Comparison of ENCODE assay signal across 22 cellular contexts in genomic region chr1:11334261-11334804, GRCh38.
"Had no signal": no experiment of that assay in that cellular context is flagged by ENCODE, and none has a peak within 500 bp of the region (broad histone marks: within the 10 kb centered on the region; RNA-seq: fewer than 3 reads in every experiment).

No MANE protein-coding gene starts in this region.

- H3K27me3 ChIP-seq: dorsolateral prefrontal cortex, gastrocnemius medialis had no signal

- H3K27ac Mint-ChIP-seq: activated CD8-positive, alpha-beta T cell treated with anti-CD3 and anti-CD28 coated beads, Interleukin-2, amount 10 ng/mL, durations not matched to agents 7 days and 5 days; activated naive CD4-positive, alpha-beta T cell treated with anti-CD3 and anti-CD28 coated beads for 36 hours; activated T-helper 2 cell treated with anti-CD3 and anti-CD28 coated beads, Interferon-gamma antibody, Interleukin-2, Interleukin-4, amounts not matched to agents 10 μg/mL and 5 μg/mL and 100 μg/mL, durations not matched to agents 14 hours and 24 hours and 36 hours; progenitor cell of endocrine pancreas; stimulated activated naive CD8-positive, alpha-beta T cell treated with anti-CD3 and anti-CD28 coated beads, Interleukin-15, amount 100 ng/mL, for 72 hours; T-cell; T-helper 2 cell treated with Interferon-gamma antibody and Interleukin-4, amounts not matched to agents 5 μg/mL and 100 μg/mL, for 36 hours had no signal

- H3K36me3 Mint-ChIP-seq: T-cell had no signal

- H3K4me3 ChIP-seq: colonic mucosa, dorsolateral prefrontal cortex, esophagus squamous epithelium, gastrocnemius medialis, tibial artery had no signal

- DNase-seq: activated CD4-positive, alpha-beta T cell treated with anti-CD3 and anti-CD28 coated beads for 1 hour; activated CD4-positive, alpha-beta T cell treated with anti-CD3 and anti-CD28 coated beads, Interleukin-2, amount 50 U/mL, for 1 hour; activated CD8-positive, alpha-beta T cell treated with anti-CD3 and anti-CD28 coated beads, Interleukin-2, amount 10 ng/mL, durations not matched to agents 7 days and 5 days; activated naive CD4-positive, alpha-beta T cell treated with anti-CD3 and anti-CD28 coated beads for 36 hours; activated T-cell treated with anti-CD3 and anti-CD28 coated beads, Interleukin-2, amount 50 U/mL, for 4 hours; amygdala; colonic mucosa; dorsolateral prefrontal cortex; esophagus squamous epithelium; gastrocnemius medialis; hippocampal formation; left ventricle myocardium superior; mammary epithelial cell; midbrain; stimulated activated CD4-positive, alpha-beta T cell treated with anti-CD3 and anti-CD28 coated beads, Interleukin-4, amount 100 ng/mL, for 4 hours; stimulated activated naive CD8-positive, alpha-beta T cell treated with anti-CD3 and anti-CD28 coated beads, Interleukin-15, amount 100 ng/mL, for 72 hours; T-cell; tibial artery; WERI-Rb-1 had no signal

- ATAC-seq: activated CD8-positive, alpha-beta T cell treated with anti-CD3 and anti-CD28 coated beads, Interleukin-2, amount 10 ng/mL, durations not matched to agents 7 days and 5 days; activated T-cell treated with anti-CD3 and anti-CD28 coated beads, Interleukin-2, amount 50 U/mL, for 4 hours; gastrocnemius medialis; left ventricle myocardium superior; stimulated activated naive CD8-positive, alpha-beta T cell treated with anti-CD3 and anti-CD28 coated beads, Interleukin-15, amount 100 ng/mL, for 72 hours; T-cell had no signal

- H3K9me3 Mint-ChIP-seq: activated naive CD4-positive, alpha-beta T cell treated with anti-CD3 and anti-CD28 coated beads for 36 hours; activated T-cell treated with anti-CD3 and anti-CD28 coated beads, Interleukin-2, amount 50 U/mL, for 4 hours; activated T-helper 2 cell treated with anti-CD3 and anti-CD28 coated beads, Interferon-gamma antibody, Interleukin-2, Interleukin-4, amounts not matched to agents 10 μg/mL and 5 μg/mL and 100 μg/mL, durations not matched to agents 14 hours and 24 hours and 36 hours; stimulated activated naive CD8-positive, alpha-beta T cell treated with anti-CD3 and anti-CD28 coated beads, Interleukin-15, amount 100 ng/mL, for 72 hours; T-cell; T-helper 2 cell treated with Interferon-gamma antibody and Interleukin-4, amounts not matched to agents 5 μg/mL and 100 μg/mL, for 36 hours had no signal

- H3K27ac ChIP-seq: colonic mucosa, dorsolateral prefrontal cortex, esophagus squamous epithelium, gastrocnemius medialis, tibial artery, WERI-Rb-1 had no signal

- H3K4me3 Mint-ChIP-seq: activated CD8-positive, alpha-beta T cell treated with anti-CD3 and anti-CD28 coated beads, Interleukin-2, amount 10 ng/mL, durations not matched to agents 7 days and 5 days; activated naive CD4-positive, alpha-beta T cell treated with anti-CD3 and anti-CD28 coated beads for 36 hours; activated T-cell treated with anti-CD3 and anti-CD28 coated beads, Interleukin-2, amount 50 U/mL, for 4 hours; stimulated activated naive CD8-positive, alpha-beta T cell treated with anti-CD3 and anti-CD28 coated beads, Interleukin-15, amount 100 ng/mL, for 72 hours; T-cell; T-helper 2 cell treated with Interferon-gamma antibody and Interleukin-4, amounts not matched to agents 5 μg/mL and 100 μg/mL, for 36 hours had no signal

- H3K36me3 ChIP-seq: colonic mucosa, esophagus squamous epithelium, gastrocnemius medialis, tibial artery had no signal

- H3K4me1 ChIP-seq: colonic mucosa, tibial artery had no signal

- H3K9me3 ChIP-seq: colonic mucosa, esophagus squamous epithelium, gastrocnemius medialis, tibial artery had no signal
